Comparison of ENCODE assay signal across 8 cellular contexts in genomic region chr17:80475949-80476876, GRCh38. TPM values are rescaled to one million over a fixed set of nuclear protein-coding genes. Genes with fewer than 3 reads are reported as not detected.
A peak's percentile ranks its signal among the peaks of the same experiment; 100 is the strongest.
DNase-seq lines count a peak whose midpoint lies in the region; ATAC-seq and TF ChIP-seq lines count a peak whose summit lies in the region.

TSS of gene NPTX1 (minus strand) at chr17:80476607. CDS start at chr17:80476446, 161 bp downstream.

- no peak within 1 kb of the TSS for H3K27ac Mint-ChIP-seq in activated T-cell treated with anti-CD3 and anti-CD28 coated beads, Interleukin-2, amount 50 U/mL, for 72 hours
- peak within 1 kb of the TSS in 1 of 2 donors; percentile 71 for H3K27ac Mint-ChIP-seq in stimulated activated naive CD8-positive, alpha-beta T cell treated with anti-CD3 and anti-CD28 coated beads, Interleukin-15, amount 100 ng/mL, for 72 hours

- H2BK120ac ChIP-seq in IMR-90 (ENCODE audit: low read depth, low read length): no peak within 1 kb of the TSS

- no peak within 1 kb of the TSS for H2AK5ac ChIP-seq in IMR-90 (ENCODE audit: low read depth, low read length)

- H3K27me3 Mint-ChIP-seq in activated T-cell treated with anti-CD3 and anti-CD28 coated beads, Interleukin-2, amount 50 U/mL, for 72 hours (ENCODE audit: low read depth): peaks cover 61% of the 10 kb centered on the region
- peaks cover 76% of the 10 kb centered on the region for H3K27me3 Mint-ChIP-seq in stimulated activated naive CD8-positive, alpha-beta T cell treated with anti-CD3 and anti-CD28 coated beads, Interleukin-15, amount 100 ng/mL, for 72 hours

- TF ChIP-seq CTCF in IMR-90 (conservative IDR thresholded peaks at IDR 0.05; ENCODE audit: low read depth, low read length): no peak
- no peak for TF ChIP-seq CTCF in hepatocyte (IDR thresholded peaks at IDR 0.05; ENCODE audit: poor library complexity)

- H2AFZ ChIP-seq in IMR-90 (replicated peaks; ENCODE audit: low read length, poor library complexity) (peak within 1 kb of the TSS; percentile 82), hepatocyte (peak within 1 kb of the TSS; percentile 40)

- no peak within 1 kb of the TSS for H2BK5ac ChIP-seq in IMR-90 (ENCODE audit: low read depth, low read length, poor library complexity, severe bottlenecking)

- intact Hi-C loops in IMR-90 (cut with micrococcal nuclease): loop anchor here (5.0 to 10.0 kb wide), 2 partner anchors 379 to 416 kb away; no protein-coding TSS in a partner anchor
- intact Hi-C loops in sciatic nerve (cut with DNase I): no loop called here

- DNase-seq in IMR-90: no peak
- peak; percentile 17 to 36 for DNase-seq in activated T-cell treated with anti-CD3 and anti-CD28 coated beads, Interleukin-2, amount 50 U/mL, for 72 hours
- DNase-seq in hepatocyte (ENCODE audit: low spot score): peak; percentile 66
- DNase-seq in stimulated activated naive CD8-positive, alpha-beta T cell treated with anti-CD3 and anti-CD28 coated beads, Interleukin-15, amount 100 ng/mL, for 72 hours: peak in 1 of 2 donors; percentile 23
- no peak for DNase-seq in central memory CD4-positive, alpha-beta T cell
- no peak for DNase-seq in sciatic nerve (ENCODE audit: low spot score)

- H2AK9ac ChIP-seq in IMR-90 (replicated peaks; ENCODE audit: low read depth, low read length, poor library complexity): peak within 1 kb of the TSS; percentile 73

- WGBS in IMR-90 (ENCODE audit: extremely low coverage in 2 of 2, insufficient read length in 1 of 2), 2 experiments: 0% methylated on average over 21 of the region's 133 CpGs; no CpG with 5 or more reads in 1 of the 2 experiments
- 2% methylated on average over 51 of the region's 133 CpGs for WGBS in hepatocyte (ENCODE audit: low lambda C conversion rate, missing lambda C conversion rate)

- no peak within 1 kb of the TSS for H3K18ac ChIP-seq in IMR-90 (ENCODE audit: low read depth, low read length)

- CTCF ChIA-PET in IMR-90 (lab: Yijun Ruan, JAX): no interaction called here

- H2BK15ac ChIP-seq in IMR-90 (ENCODE audit: low read depth, low read length): no peak within 1 kb of the TSS

- H4K5ac ChIP-seq in IMR-90 (ENCODE audit: low read depth, low read length): no peak within 1 kb of the TSS

- H3K4me1 Mint-ChIP-seq in activated T-cell treated with anti-CD3 and anti-CD28 coated beads, Interleukin-2, amount 50 U/mL, for 72 hours (ENCODE audit: low read depth): peaks cover 19% of the 10 kb centered on the region
- peaks cover 51% of the 10 kb centered on the region for H3K4me1 Mint-ChIP-seq in stimulated activated naive CD8-positive, alpha-beta T cell treated with anti-CD3 and anti-CD28 coated beads, Interleukin-15, amount 100 ng/mL, for 72 hours

- peak; percentile 40 for ATAC-seq in IMR-90 (ENCODE audit: low read depth)
- peak; percentile 33 to 42 for ATAC-seq in activated T-cell treated with anti-CD3 and anti-CD28 coated beads, Interleukin-2, amount 50 U/mL, for 72 hours (replicated peaks in 1 of 2)
- peak; percentile 18 for ATAC-seq in stimulated activated naive CD8-positive, alpha-beta T cell treated with anti-CD3 and anti-CD28 coated beads, Interleukin-15, amount 100 ng/mL, for 72 hours
- ATAC-seq in HG03139 (IDR thresholded peaks at IDR 0.05; ENCODE audit: unreplicated experiment): no peak
- no peak for ATAC-seq in sciatic nerve

- no peak within 1 kb of the TSS for H4K8ac ChIP-seq in IMR-90 (ENCODE audit: low read depth in 2 of 2, low read length in 2 of 2)

- H3K9ac ChIP-seq in BLaER1 (no peak within 1 kb of the TSS), IMR-90 (ENCODE audit: low read depth, low read length) (no peak within 1 kb of the TSS)

- H4K91ac ChIP-seq in IMR-90 (ENCODE audit: insufficient read depth, low read depth, low read length): no peak within 1 kb of the TSS

- no peaks in the 10 kb centered on the region for H3K36me3 Mint-ChIP-seq in activated T-cell treated with anti-CD3 and anti-CD28 coated beads, Interleukin-2, amount 50 U/mL, for 72 hours (ENCODE audit: insufficient read depth in 2 of 2)

- H3K36me3 ChIP-seq in BLaER1 (no peaks in the 10 kb centered on the region), IMR-90 (ENCODE audit: control insufficient read depth, insufficient read depth, low read length) (no peaks in the 10 kb centered on the region), hepatocyte (replicated peaks; ENCODE audit: insufficient read depth, low read depth) (no peaks in the 10 kb centered on the region)

- H3K27me3 ChIP-seq in BLaER1: peaks cover 100% of the 10 kb centered on the region
- H3K27me3 ChIP-seq in IMR-90 (ENCODE audit: control insufficient read depth, insufficient read depth, low read length): peaks cover 47% of the 10 kb centered on the region
- peaks cover 96% of the 10 kb centered on the region for H3K27me3 ChIP-seq in hepatocyte

- peaks cover 2% of the 10 kb centered on the region; the same call in 1 of the 2 replicates for H3K9me1 ChIP-seq in IMR-90 (ENCODE audit: insufficient read depth, low read length)

- H3K9me3 Mint-ChIP-seq in activated T-cell treated with anti-CD3 and anti-CD28 coated beads, Interleukin-2, amount 50 U/mL, for 72 hours: no peaks in the 10 kb centered on the region
- H3K9me3 Mint-ChIP-seq in stimulated activated naive CD8-positive, alpha-beta T cell treated with anti-CD3 and anti-CD28 coated beads, Interleukin-15, amount 100 ng/mL, for 72 hours: no peaks in the 10 kb centered on the region

- POLR2A ChIA-PET in IMR-90 (lab: Charles Lee; ENCODE audit: unreplicated experiment): interaction anchor here (0.5 to 0.6 kb wide), 3 partner anchors 314 to 396 kb away, joined by 5 to 9 read pairs (median 6); no protein-coding TSS in a partner anchor

- H3K4me3 Mint-ChIP-seq in activated T-cell treated with anti-CD3 and anti-CD28 coated beads, Interleukin-2, amount 50 U/mL, for 72 hours: peak within 1 kb of the TSS; percentile 70 to 75
- H3K4me3 Mint-ChIP-seq in stimulated activated naive CD8-positive, alpha-beta T cell treated with anti-CD3 and anti-CD28 coated beads, Interleukin-15, amount 100 ng/mL, for 72 hours: peak within 1 kb of the TSS; percentile 77 to 84

- H3K4me2 ChIP-seq in BLaER1 (peak within 1 kb of the TSS; percentile 86), IMR-90 (ENCODE audit: low read depth, low read length) (peak within 1 kb of the TSS; percentile 50), hepatocyte (peak within 1 kb of the TSS; percentile 94)

- in situ Hi-C loops in IMR-90 (cut with MboI; ENCODE audit: low sequenced_read_pairs): no loop called here

- H3K23ac ChIP-seq in IMR-90 (ENCODE audit: low read depth, low read length): no peak within 1 kb of the TSS

- no peak within 1 kb of the TSS for H3K4ac ChIP-seq in IMR-90 (ENCODE audit: low read depth, low read length)

- H3K4me3 ChIP-seq in BLaER1 (peak within 1 kb of the TSS; percentile 61), IMR-90 (ENCODE audit: insufficient read depth, low read depth, low read length) (peak within 1 kb of the TSS; percentile 35), hepatocyte (no peak within 1 kb of the TSS)

- no peak within 1 kb of the TSS for H3K27ac ChIP-seq in BLaER1
- H3K27ac ChIP-seq in IMR-90 (ENCODE audit: insufficient read depth, low read length): no peak within 1 kb of the TSS
- no peak within 1 kb of the TSS for H3K27ac ChIP-seq in hepatocyte

- H3K14ac ChIP-seq in IMR-90 (replicated peaks; ENCODE audit: low read depth, low read length): no peak within 1 kb of the TSS

- H4K20me1 ChIP-seq in BLaER1: peaks cover 65% of the 10 kb centered on the region
- peaks cover 38% of the 10 kb centered on the region for H4K20me1 ChIP-seq in IMR-90 (ENCODE audit: insufficient read depth, low read length)
- H4K20me1 ChIP-seq in hepatocyte (ENCODE audit: insufficient read depth, poor library complexity, severe bottlenecking): peaks cover 3% of the 10 kb centered on the region

- peaks cover 0 to 15% of the 10 kb centered on the region in 2 experiments; a peak in 1 of 4 replicates for H3K79me1 ChIP-seq in IMR-90 (ENCODE audit: low read depth in 1 of 2, low read length in 2 of 2)

- H2BK20ac ChIP-seq in IMR-90 (ENCODE audit: low read depth, low read length): no peak within 1 kb of the TSS

- BruUV-seq in IMR-90 (replicated peaks; lab: Mats Ljungman, UMichigan): TSS peak; percentile 99

- dilution Hi-C loops in IMR-90 (cut with HindIII; ENCODE audit: low sequenced_read_pairs, unreplicated experiment): no loop called here

- TF ChIP-seq POLR2A in IMR-90 (IDR thresholded peaks at IDR 0.05; ENCODE audit: low read depth, low read length): peak; percentile 63

- no peak within 1 kb of the TSS for H3K56ac ChIP-seq in IMR-90 (ENCODE audit: extremely low read depth, insufficient read depth, low read length)

- H3K4me1 ChIP-seq in BLaER1 (peaks cover 70% of the 10 kb centered on the region), IMR-90 (ENCODE audit: control insufficient read depth, insufficient read depth, low read length) (peaks cover 4% of the 10 kb centered on the region; the same call in 1 of the 2 replicates), hepatocyte (ENCODE audit: insufficient read depth) (peaks cover 35% of the 10 kb centered on the region)

- H3K9me3 ChIP-seq in BLaER1 (no peaks in the 10 kb centered on the region), IMR-90 (ENCODE audit: control insufficient read depth, insufficient read depth, low read length) (no peaks in the 10 kb centered on the region), hepatocyte (ENCODE audit: low read depth) (no peaks in the 10 kb centered on the region)

- no peaks in the 10 kb centered on the region for H3K9me2 ChIP-seq in hepatocyte (replicated peaks; ENCODE audit: insufficient read depth)

- TF ChIP-seq RAD21 in IMR-90 (IDR thresholded peaks at IDR 0.05; ENCODE audit: low read length): no peak

- no peaks in the 10 kb centered on the region for H3K79me2 ChIP-seq in hepatocyte

TF ChIP-seq in IMR-90, 13 proteins besides CTCF, POLR2A, EP300 and RAD21:
- no peak for TF ChIP-seq MXI1 (IDR thresholded peaks at IDR 0.05; ENCODE audit: borderline replicate concordance, low read depth, low read length)
- 0 out of 2 replicates have a peak, but pooled peaks have one; percentile 27 for TF ChIP-seq MAZ (IDR thresholded peaks at IDR 0.05; ENCODE audit: borderline replicate concordance, low read depth, low read length)
TF ChIP-seq in IMR-90: peak in this region for 1.

RNA-seq across cellular contexts. Expression of gene NPTX1, which starts in this region (rescaled TPM):
- total RNA-seq in IMR-90 (2012; rRNA removed): 20.8 and 23.3 TPM in 2 replicates
- polyA plus RNA-seq in IMR-90 (2012; rRNA removed): 39.5 and 47.0 TPM in 2 replicates
- polyA plus RNA-seq in IMR-90 (2012; cell fraction: cytosol; rRNA removed): 40.9 and 41.7 TPM in 2 replicates
- 52.2 and 63.8 TPM in 2 replicates for polyA plus RNA-seq in IMR-90 (2012; cell fraction: nucleus; rRNA removed; ENCODE audit: low replicate concordance)
- total RNA-seq in activated T-cell treated with anti-CD3 and anti-CD28 coated beads, Interleukin-2, amount 50 U/mL, for 72 hours: 1 to 10 TPM in 1 of 2 donors, under 1 TPM in 1; 0.83 to 6.1 TPM
- 0.70 and 3.2 TPM in 2 replicates for total RNA-seq in hepatocyte
- 1.9 and 2.1 TPM in 2 replicates for polyA plus RNA-seq in hepatocyte
- 0.53 TPM for total RNA-seq in sciatic nerve

Comparison
In these comparisons a context has a peak if more than half of its experiments do, and no peak if none do; other contexts are left out.
1. RNA of gene NPTX1 (polyA plus RNA-seq): 39.5 to 63.8 TPM in IMR-90; 1.9 to 2.1 TPM in hepatocyte; every median in the first group is over 10 times any median in the second.
2. ATAC-seq: peak in IMR-90 (single experiment), activated T-cell treated with anti-CD3 and anti-CD28 coated beads, Interleukin-2, amount 50 U/mL, for 72 hours (2 of 2) and stimulated activated naive CD8-positive, alpha-beta T cell treated with anti-CD3 and anti-CD28 coated beads, Interleukin-15, amount 100 ng/mL, for 72 hours (single experiment); none in HG03139 (single experiment) and sciatic nerve (single experiment).
3. DNase-seq: peak in activated T-cell treated with anti-CD3 and anti-CD28 coated beads, Interleukin-2, amount 50 U/mL, for 72 hours (2 of 2) and hepatocyte (single experiment); none in IMR-90 (single experiment), central memory CD4-positive, alpha-beta T cell (single experiment) and sciatic nerve (single experiment).
4. Peak in every context shown above with its lines, with median percentiles within 50 percentile points of each other: H3K4me2 ChIP-seq.